ENCODE assay signal across 17 cellular contexts in the genomic region with DNA sequence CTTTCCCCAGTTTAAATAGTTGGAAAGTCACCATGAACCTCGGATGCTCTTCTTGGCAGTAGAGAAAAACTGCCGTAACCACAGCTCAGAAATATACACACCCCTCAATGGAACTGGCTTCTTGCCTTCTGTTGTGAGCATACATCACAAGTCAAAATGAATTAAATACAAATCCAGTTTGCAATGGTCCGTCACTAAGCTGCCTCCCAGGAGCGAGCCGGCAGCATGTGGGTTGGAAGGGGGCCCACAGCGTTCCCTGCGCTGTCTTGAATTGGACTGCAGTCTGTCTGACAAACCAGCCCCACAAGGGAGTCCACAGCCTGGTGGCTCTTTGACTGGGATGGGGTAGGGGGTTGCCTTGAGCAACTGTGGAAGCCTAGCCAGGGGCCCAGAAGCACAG. TPM values are rescaled to one million over a fixed set of nuclear protein-coding genes. Genes with fewer than 3 reads are reported as not detected.
DNase-seq lines count a peak whose midpoint lies in the region; ATAC-seq and TF ChIP-seq lines count a peak whose summit lies in the region.
"Had no signal": no experiment of that assay in that cellular context is flagged by ENCODE, and none has a peak within 500 bp of the region (broad histone marks: within the 10 kb centered on the region; RNA-seq: fewer than 3 reads in every experiment).

No MANE protein-coding gene starts in this region.

- no peak for ATAC-seq in stimulated activated memory B cell treated with anti-CD40 and anti-IgM and Interleukin-4, amounts not matched to agents 10 μg/mL and 1 μg/mL and 100 μg/mL, for 72 hours
- ATAC-seq: gastroesophageal sphincter, left lobe of liver, mucosa of descending colon had no signal

- H3K36me3 Mint-ChIP-seq in stimulated activated memory B cell treated with anti-CD40 and anti-IgM and Interleukin-4, amounts not matched to agents 10 μg/mL and 1 μg/mL and 100 μg/mL, for 72 hours, result peaks cover 22% of the 10 kb centered on the region

- H3K27ac ChIP-seq in stomach, result no peak overlapping the region
- H3K27ac ChIP-seq: gastroesophageal sphincter, RWPE1, sigmoid colon had no signal

- H3K27me3 ChIP-seq in stomach, result no peaks in the 10 kb centered on the region
- H3K27me3 ChIP-seq: gastroesophageal sphincter, sigmoid colon had no signal

- H3K9me3 Mint-ChIP-seq in stimulated activated memory B cell treated with anti-CD40 and anti-IgM and Interleukin-4, amounts not matched to agents 10 μg/mL and 1 μg/mL and 100 μg/mL, for 72 hours, result no peaks in the 10 kb centered on the region
- H3K9me3 Mint-ChIP-seq: stimulated activated naive CD8-positive, alpha-beta T cell treated with anti-CD3 and anti-CD28 coated beads, Interleukin-15, Interleukin-2, amounts not matched to agents 100 ng/mL and 50 ng/mL, for 24 hours had no signal

- TF ChIP-seq POLR2A in stomach (IDR thresholded peaks at IDR 0.05), result no peak

- H3K4me1 Mint-ChIP-seq in stimulated activated memory B cell treated with anti-CD40 and anti-IgM and Interleukin-4, amounts not matched to agents 10 μg/mL and 1 μg/mL and 100 μg/mL, for 72 hours, result no peaks in the 10 kb centered on the region

- H3K9me3 ChIP-seq in stomach, result no peaks in the 10 kb centered on the region
- H3K9me3 ChIP-seq: gastroesophageal sphincter, mucosa of descending colon, sigmoid colon had no signal

- H3K36me3 ChIP-seq in stomach, result peaks cover 0 to 40% (median 19%) of the 10 kb centered on the region in 4 donors
- H3K36me3 ChIP-seq: sigmoid colon had no signal

- WGBS in stomach, 5 donors, result 59 to 84% (median 68%) methylated on average over 7 of the region's 7 CpGs

- TF ChIP-seq CTCF in astrocyte of the cerebellum (IDR thresholded peaks at IDR 0.05; ENCODE audit: low read depth, low read length, missing control alignments) (no peak), stomach (IDR thresholded peaks at IDR 0.05) (no peak)

- no peak overlapping the region for H3K4me3 Mint-ChIP-seq in stimulated activated memory B cell treated with anti-CD40 and anti-IgM and Interleukin-4, amounts not matched to agents 10 μg/mL and 1 μg/mL and 100 μg/mL, for 72 hours
- H3K4me3 Mint-ChIP-seq: stimulated activated naive CD8-positive, alpha-beta T cell treated with anti-CD3 and anti-CD28 coated beads, Interleukin-15, Interleukin-2, amounts not matched to agents 100 ng/mL and 50 ng/mL, for 24 hours had no signal

- H3K4me3 ChIP-seq in astrocyte of the cerebellum (ENCODE audit: low read depth, low read length) (no peak overlapping the region), stomach (no peak overlapping the region)
- H3K4me3 ChIP-seq: gastroesophageal sphincter, mucosa of descending colon, sigmoid colon had no signal

- no peaks in the 10 kb centered on the region for H3K27me3 Mint-ChIP-seq in stimulated activated memory B cell treated with anti-CD40 and anti-IgM and Interleukin-4, amounts not matched to agents 10 μg/mL and 1 μg/mL and 100 μg/mL, for 72 hours
- H3K27me3 Mint-ChIP-seq: stimulated activated naive CD8-positive, alpha-beta T cell treated with anti-CD3 and anti-CD28 coated beads, Interleukin-15, Interleukin-2, amounts not matched to agents 100 ng/mL and 50 ng/mL, for 24 hours had no signal

- DNase-seq in GM03348 (ENCODE audit: low spot score), result peak; percentile 47
- DNase-seq in astrocyte of the cerebellum (ENCODE audit: low read depth), result peak; percentile 98
- peak; percentile 77 for DNase-seq in fibroblast of the conjunctiva (ENCODE audit: low read depth)
- DNase-seq in stomach, result peak; percentile 18
- DNase-seq in HK-2 (ENCODE audit: unreplicated experiment), result no peak
- DNase-seq in activated CD4-positive, alpha-beta T cell treated with anti-CD3 and anti-CD28 coated beads, Interleukin-2, amount 50 U/mL, for 4 hours, result no peak
- DNase-seq: activated CD4-positive, alpha-beta T cell treated with anti-CD3 and anti-CD28 coated beads for 4 hours; activated gamma-delta T cell; mucosa of descending colon; NCI-H1436 treated with DMSO at 0.1 percent for 48 hours; NCI-H345; sigmoid colon had no signal

- intact Hi-C loops in stomach (cut with DNase I; ENCODE audit: low total_unique reads), result no loop called here

- in situ Hi-C loops in astrocyte of the cerebellum (cut with HindIII; ENCODE audit: low sequenced_read_pairs), result no loop called here

- no peak for TF ChIP-seq EP300 in stomach (IDR thresholded peaks at IDR 0.05)

- peaks cover 0 to 5% (median under 1%) of the 10 kb centered on the region in 4 donors for H3K4me1 ChIP-seq in stomach
- H3K4me1 ChIP-seq: sigmoid colon had no signal

- H3K27ac Mint-ChIP-seq in stimulated activated memory B cell treated with anti-CD40 and anti-IgM and Interleukin-4, amounts not matched to agents 10 μg/mL and 1 μg/mL and 100 μg/mL, for 72 hours, result no peak overlapping the region
- H3K27ac Mint-ChIP-seq: stimulated activated naive CD8-positive, alpha-beta T cell treated with anti-CD3 and anti-CD28 coated beads, Interleukin-15, Interleukin-2, amounts not matched to agents 100 ng/mL and 50 ng/mL, for 24 hours had no signal

RNA-seq across cellular contexts. Expression of gene C11orf58, which starts 38.3 kb away (rescaled TPM):
- 100 to 1,000 TPM; 117 to 336 (median 152) TPM for total RNA-seq in stomach
- 100 to 1,000 TPM in 2 of 3 donors, 10 to 100 TPM in 1; 86.2 to 145 (median 118) TPM for polyA plus RNA-seq in stomach

Comparison
In these comparisons a context has a peak if more than half of its experiments do, and no peak if none do; other contexts are left out.
1. DNase-seq: peak in GM03348 (single experiment), astrocyte of the cerebellum (single experiment), fibroblast of the conjunctiva (single experiment) and stomach (single experiment); none in HK-2 (single experiment) and activated CD4-positive, alpha-beta T cell treated with anti-CD3 and anti-CD28 coated beads, Interleukin-2, amount 50 U/mL, for 4 hours (0 of 2).